Comparison of ENCODE assay signal across 8 cellular contexts in genomic region chr20:17680128-17680835, GRCh38. TPM values are rescaled to one million over a fixed set of nuclear protein-coding genes. Genes with fewer than 3 reads are reported as not detected.
A peak's percentile ranks its signal among the peaks of the same experiment; 100 is the strongest.
DNase-seq lines count a peak whose midpoint lies in the region; ATAC-seq and TF ChIP-seq lines count a peak whose summit lies in the region.

No MANE protein-coding gene starts in this region.

- H3K4me1 ChIP-seq in breast epithelium: peaks cover 4 to 12% of the 10 kb centered on the region in 2 donors

- H3K27me3 ChIP-seq in breast epithelium: no peaks in the 10 kb centered on the region
- H3K27me3 ChIP-seq in layer of hippocampus (ENCODE audit: control insufficient read depth, insufficient read depth, low read length): no peaks in the 10 kb centered on the region

- peaks cover 1% of the 10 kb centered on the region for H3K36me3 Mint-ChIP-seq in activated CD4-positive, alpha-beta T cell treated with anti-CD3 and anti-CD28 coated beads for 36 hours (ENCODE audit: low read depth)

- ATAC-seq in activated CD4-positive, alpha-beta T cell treated with anti-CD3 and anti-CD28 coated beads for 36 hours: no peak
- ATAC-seq in GM19035 (IDR thresholded peaks at IDR 0.05; ENCODE audit: unreplicated experiment): no peak

- H3K36me3 ChIP-seq in breast epithelium: no peaks in the 10 kb centered on the region

- POLR2A ChIA-PET in activated CD4-positive, alpha-beta T cell treated with anti-CD3 and anti-CD28 coated beads for 36 hours (lab: Charles Lee): no interaction called here

- no peak for DNase-seq in activated CD4-positive, alpha-beta T cell treated with anti-CD3 and anti-CD28 coated beads for 36 hours
- DNase-seq in activated CD4-positive, alpha-beta T cell treated with anti-CD3 and anti-CD28 coated beads for 1 hour: no peak
- DNase-seq in NCI-H510A treated with DMSO at 0.1 percent for 48 hours (lab: John Stamatoyannopoulos, UW) (peak; percentile 50), breast epithelium (ENCODE audit: low spot score in 2 of 2) (peak in 1 of 2 donors; percentile 50), substantia nigra (lab: John Stamatoyannopoulos, UW) (peak in 14 of 49 donors; percentile 18 to 54 (median 38)), NCI-H1694 (lab: John Stamatoyannopoulos, UW) (no peak)

- TF ChIP-seq POLR2A in breast epithelium (IDR thresholded peaks at IDR 0.05): no peak

- peak overlapping the region; percentile 71 to 95 (median 86) for H3K4me3 ChIP-seq in breast epithelium

- peaks cover 9% of the 10 kb centered on the region for H3K27me3 Mint-ChIP-seq in activated CD4-positive, alpha-beta T cell treated with anti-CD3 and anti-CD28 coated beads for 36 hours

- intact Hi-C loops in activated CD4-positive, alpha-beta T cell treated with anti-CD3 and anti-CD28 coated beads for 36 hours (cut with DNase I, micrococcal nuclease): loop anchor here (5.0 to 10.0 kb wide), 5 partner anchors 457 to 1112 kb away; partner anchors contain the start of genes KAT14 (in 1 of the 2), KIF16B (in 1 of the 2), PET117 (in 1 of the 2) and SEC23B (in 1 of the 2)
- intact Hi-C loops in breast epithelium (cut with DNase I; ENCODE audit: low total_unique reads): loop anchor here (10.0 kb wide), 1 partner anchor 215 kb away; no protein-coding TSS in a partner anchor

- no peak for TF ChIP-seq CTCF in breast epithelium (IDR thresholded peaks at IDR 0.05)

- CTCF ChIA-PET in activated CD4-positive, alpha-beta T cell treated with anti-CD3 and anti-CD28 coated beads for 36 hours (lab: Charles Lee): interaction anchor here (0.6 to 3.7 kb wide), 5 partner anchors 175 to 317 kb away, joined by 3 to 19 read pairs (median 3); partner anchors contain the start of gene MGME1

- peak overlapping the region; percentile 93 to 97 for H3K27ac ChIP-seq in breast epithelium
- H3K27ac ChIP-seq in layer of hippocampus (ENCODE audit: low read depth, low read length): peak overlapping the region; percentile 91
- peak overlapping the region; percentile 80 for H3K27ac ChIP-seq in substantia nigra (ENCODE audit: low read depth, low read length, poor library complexity, severe bottlenecking)

- no peaks in the 10 kb centered on the region for H3K9me3 Mint-ChIP-seq in activated CD4-positive, alpha-beta T cell treated with anti-CD3 and anti-CD28 coated beads for 36 hours (ENCODE audit: low read depth)

- H3K4me3 Mint-ChIP-seq in activated CD4-positive, alpha-beta T cell treated with anti-CD3 and anti-CD28 coated beads for 36 hours: peak overlapping the region; percentile 68

- H3K27ac Mint-ChIP-seq in activated CD4-positive, alpha-beta T cell treated with anti-CD3 and anti-CD28 coated beads for 36 hours: peak overlapping the region; percentile 58

- peaks cover 16% of the 10 kb centered on the region for H3K4me1 Mint-ChIP-seq in activated CD4-positive, alpha-beta T cell treated with anti-CD3 and anti-CD28 coated beads for 36 hours

- no peaks in the 10 kb centered on the region for H3K9me3 ChIP-seq in breast epithelium

RNA-seq across cellular contexts. Expression of gene RRBP1, which starts 1.8 kb away (rescaled TPM):
- total RNA-seq in activated CD4-positive, alpha-beta T cell treated with anti-CD3 and anti-CD28 coated beads for 36 hours: 10 to 100 TPM; 21.1 to 24.9 TPM
- total RNA-seq in breast epithelium: 10 to 100 TPM; 49.8 to 92.4 (median 78.0) TPM

RNA-seq across cellular contexts. Expression of gene BANF2, which starts 19.5 kb away (rescaled TPM):
- total RNA-seq in activated CD4-positive, alpha-beta T cell treated with anti-CD3 and anti-CD28 coated beads for 36 hours: not detected
- not detected for total RNA-seq in breast epithelium
